In the genomic region with DNA sequence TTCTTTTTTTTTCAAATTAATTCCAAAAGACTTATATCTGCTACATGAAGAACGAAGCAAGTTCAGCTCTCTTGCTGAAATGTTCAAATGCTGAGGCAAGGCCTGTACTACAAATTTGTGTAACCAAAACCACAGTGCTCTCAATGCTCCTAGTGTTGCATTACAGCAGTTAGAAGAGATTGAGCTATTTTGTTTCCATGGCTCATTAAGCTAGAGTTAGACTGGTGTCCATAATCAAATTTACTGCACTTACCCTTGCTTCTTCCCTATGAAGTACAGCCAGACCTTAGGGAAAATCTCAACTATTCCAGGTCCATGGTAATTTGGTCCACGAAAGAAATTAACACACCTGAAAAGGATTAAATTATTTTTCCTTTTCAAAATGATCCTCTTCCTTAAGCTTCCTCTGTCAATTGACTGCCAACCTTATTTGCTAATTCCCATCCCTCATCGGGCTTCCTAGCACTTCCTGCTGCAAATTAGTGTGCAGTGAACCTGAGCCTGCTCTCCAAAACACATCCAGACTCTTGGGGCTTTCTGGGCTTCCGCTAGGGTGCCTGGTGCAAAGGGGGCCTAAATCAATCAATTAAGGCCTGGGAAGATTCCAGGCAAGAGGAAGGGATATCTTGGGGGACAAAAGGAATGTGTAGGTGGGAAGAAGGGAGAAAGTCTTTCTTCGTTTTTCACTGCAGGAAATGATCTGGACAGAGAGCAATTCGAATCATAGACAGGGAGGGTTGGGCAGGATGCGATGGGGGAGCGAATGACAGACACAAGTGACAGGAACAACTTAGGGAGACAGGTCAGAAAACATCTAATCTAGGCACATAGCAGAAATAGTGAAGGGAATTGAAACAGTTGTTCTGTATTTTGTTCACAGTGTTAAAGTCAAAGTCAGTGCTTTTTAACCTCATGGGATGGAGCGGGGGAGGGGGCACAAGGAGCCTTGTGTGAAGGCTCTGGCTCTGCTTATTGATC, we compare ENCODE assay signal across 8 cellular contexts.
DNase-seq lines count a peak whose midpoint lies in the region; ATAC-seq and TF ChIP-seq lines count a peak whose summit lies in the region.

No MANE protein-coding gene starts in this region.

- H3K4me3 ChIP-seq in Jurkat, Clone E6-1 (ENCODE audit: low read length) = no peak overlapping the region

- DNase-seq in EH (ENCODE audit: low read depth) (peak; percentile 11), amniotic epithelial cell (ENCODE audit: low read depth) (peak; percentile 72), nephron progenitor cell (peak; percentile 54), head of caudate nucleus (no peak), HFFc6 (no peak), pons (ENCODE audit: low spot score) (no peak)
- peak; percentile 10 for DNase-seq in Jurkat, Clone E6-1 (ENCODE audit: low read depth, low spot score)

- H3K27ac Mint-ChIP-seq in nephron progenitor cell = no peak overlapping the region
- no peak overlapping the region for H3K27ac Mint-ChIP-seq in HFFc6

- TF ChIP-seq CTCF in nephron progenitor cell (IDR thresholded peaks at IDR 0.05) = no peak
- no peak for TF ChIP-seq CTCF in HFFc6 (IDR thresholded peaks at IDR 0.05)

- H3K36me3 Mint-ChIP-seq in nephron progenitor cell (ENCODE audit: low read depth) = peaks cover 9% of the 10 kb centered on the region
- no peaks in the 10 kb centered on the region for H3K36me3 Mint-ChIP-seq in HFFc6 (ENCODE audit: low read depth)

- peaks cover 10% of the 10 kb centered on the region for H3K9me3 Mint-ChIP-seq in nephron progenitor cell
- no peaks in the 10 kb centered on the region for H3K9me3 Mint-ChIP-seq in HFFc6

- H3K4me1 Mint-ChIP-seq in nephron progenitor cell = peaks cover 9% of the 10 kb centered on the region
- H3K4me1 Mint-ChIP-seq in HFFc6 (ENCODE audit: low read depth) = no peaks in the 10 kb centered on the region

- intact Hi-C loops in head of caudate nucleus (cut with DNase I) = no loop called here

- no peak for ATAC-seq in GM21737 (IDR thresholded peaks at IDR 0.05; ENCODE audit: unreplicated experiment)

- H3K27me3 Mint-ChIP-seq in nephron progenitor cell (ENCODE audit: low read depth, poor library complexity) (no peaks in the 10 kb centered on the region), HFFc6 (ENCODE audit: insufficient read depth) (no peaks in the 10 kb centered on the region; the same call in 1 of the 2 replicates)

- H3K4me3 Mint-ChIP-seq in nephron progenitor cell (no peak overlapping the region), HFFc6 (no peak overlapping the region)

Comparison
In these comparisons a context has a peak if more than half of its experiments do, and no peak if none do; other contexts are left out.
1. DNase-seq: peak in EH (single experiment), Jurkat, Clone E6-1 (single experiment), amniotic epithelial cell (single experiment) and nephron progenitor cell (single experiment); none in head of caudate nucleus (0 of 42), HFFc6 (single experiment) and pons (single experiment).